ENCODE assay signal across 21 cellular contexts in genomic region chr6:5878792-5879191, GRCh38.
DNase-seq lines count a peak whose midpoint lies in the region; ATAC-seq and TF ChIP-seq lines count a peak whose summit lies in the region.
"Had no signal": no experiment of that assay in that cellular context is flagged by ENCODE, and none has a peak within 500 bp of the region (broad histone marks: within the 10 kb centered on the region; RNA-seq: fewer than 3 reads in every experiment).

No MANE protein-coding gene starts in this region.

- H3K27ac ChIP-seq in Peyer's patch: no peak overlapping the region
- H3K27ac ChIP-seq: GM23248 had no signal

- TF ChIP-seq POLR2A in Peyer's patch (IDR thresholded peaks at IDR 0.05): no peak

- DNase-seq in GM06990 (ENCODE audit: extremely low read depth, insufficient read length) (peak; percentile 20), RPMI8226 (peak; percentile 35), memory B cell (ENCODE audit: low spot score in 2 of 2) (no peak), NCI-H1694 treated with DMSO at 0.1 percent for 48 hours (lab: John Stamatoyannopoulos, UW) (no peak), Peyer's patch (no peak)
- no peak for DNase-seq in activated naive CD4-positive, alpha-beta T cell treated with anti-CD3 and anti-CD28 coated beads, Interleukin-2, amount 50 U/mL, for 16 hours
- DNase-seq: ACHN, Caco-2, DMS153, GM23248, HCEC 1CT, MG63, NCI-H1105 treated with DMSO at 0.1 percent for 48 hours, NCI-H1930, NCI-H2171, NCI-H510A, NCI-H774, PC-3, SW 1271 had no signal

- no peaks in the 10 kb centered on the region for H3K9me3 ChIP-seq in Peyer's patch
- H3K9me3 ChIP-seq: Caco-2, MG63 had no signal

- H3K9me3 Mint-ChIP-seq in memory B cell: peaks cover 2% of the 10 kb centered on the region

- no peak overlapping the region for H3K27ac Mint-ChIP-seq in memory B cell

- H3K4me3 ChIP-seq in GM06990 (replicated peaks; ENCODE audit: low read depth, low read length) (no peak overlapping the region), Peyer's patch (no peak overlapping the region)
- H3K4me3 ChIP-seq: GM23248, MG63 had no signal

- H3K4me3 Mint-ChIP-seq in memory B cell: no peak overlapping the region

- no peaks in the 10 kb centered on the region for H3K36me3 Mint-ChIP-seq in memory B cell

- no peak for TF ChIP-seq CTCF in GM06990 (IDR thresholded peaks at IDR 0.05; ENCODE audit: insufficient read depth, low read length, poor library complexity, severe bottlenecking)
- no peak for TF ChIP-seq CTCF in Peyer's patch (IDR thresholded peaks at IDR 0.05)

- no peaks in the 10 kb centered on the region for H3K4me1 ChIP-seq in Peyer's patch
- H3K4me1 ChIP-seq: Caco-2 had no signal

- H3K36me3 ChIP-seq in GM06990 (ENCODE audit: control insufficient read depth, insufficient read depth, low read length) (no peaks in the 10 kb centered on the region), Peyer's patch (no peaks in the 10 kb centered on the region)
- H3K36me3 ChIP-seq: MG63 had no signal

- peaks cover 2% of the 10 kb centered on the region for H3K27me3 Mint-ChIP-seq in memory B cell

- H3K4me1 Mint-ChIP-seq in memory B cell: peaks cover 4% of the 10 kb centered on the region

- ATAC-seq in HG02938 (IDR thresholded peaks at IDR 0.05; ENCODE audit: unreplicated experiment): peak; percentile 62
- ATAC-seq in memory B cell (ENCODE audit: low read depth): peak; percentile 71
- ATAC-seq in GM18511 (IDR thresholded peaks at IDR 0.05; ENCODE audit: unreplicated experiment): no peak
- ATAC-seq: PC-3 had no signal

- H3K27me3 ChIP-seq in GM06990 (replicated peaks; ENCODE audit: control insufficient read depth, insufficient read depth, low read length) (no peaks in the 10 kb centered on the region; the same call in 1 of the 2 replicates), Peyer's patch (no peaks in the 10 kb centered on the region)
- H3K27me3 ChIP-seq: MG63 had no signal

Comparison
In these comparisons a context has a peak if more than half of its experiments do, and no peak if none do; other contexts are left out.
1. DNase-seq: peak in GM06990 (single experiment) and RPMI8226 (single experiment); none in memory B cell (0 of 2), NCI-H1694 treated with DMSO at 0.1 percent for 48 hours (single experiment), activated naive CD4-positive, alpha-beta T cell treated with anti-CD3 and anti-CD28 coated beads, Interleukin-2, amount 50 U/mL, for 16 hours (single experiment) and Peyer's patch (0 of 3).